In the genomic region with DNA sequence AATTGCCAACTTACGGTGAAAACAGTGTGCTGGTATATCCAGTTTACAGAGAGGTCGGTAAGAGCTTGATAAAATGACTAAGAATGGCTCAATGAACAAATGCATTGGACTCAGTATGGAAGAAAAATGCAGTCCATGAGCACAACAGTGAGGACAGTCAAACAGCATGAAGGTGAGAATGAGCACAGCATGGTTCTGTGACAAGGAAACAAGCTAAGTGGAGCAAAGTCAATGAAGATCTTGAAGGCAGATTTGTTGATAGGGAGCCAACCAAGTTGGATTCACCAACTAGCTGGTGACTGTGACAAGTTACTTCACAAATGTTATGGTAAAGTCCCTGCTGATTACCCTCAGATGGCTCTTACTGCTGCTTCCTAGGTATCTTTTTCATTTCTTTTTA, we compare ENCODE assay signal across 18 cellular contexts.
"Had no signal": no experiment of that assay in that cellular context is flagged by ENCODE, and none has a peak within 500 bp of the region (broad histone marks: within the 10 kb centered on the region; RNA-seq: fewer than 3 reads in every experiment).

No MANE protein-coding gene starts in this region.

- H3K9me3 Mint-ChIP-seq: effector memory CD8-positive, alpha-beta T cell; mesothelial cell of epicardium; natural killer cell treated with Interleukin-12 subunit alpha and Interleukin-12 subunit beta and Interleukin-15 and Interleukin-18, amount 100 ng/mL, for 72 hours; neural progenitor cell had no signal

- ATAC-seq: effector memory CD8-positive, alpha-beta T cell; left lobe of liver; natural killer cell treated with Interleukin-12 subunit alpha and Interleukin-12 subunit beta and Interleukin-15 and Interleukin-18, amount 100 ng/mL, for 72 hours; upper lobe of right lung had no signal

- H3K9me3 ChIP-seq: ovary, right atrium auricular region, sigmoid colon, suprapubic skin, tibial artery, upper lobe of right lung, vagina had no signal

- H3K36me3 Mint-ChIP-seq: natural killer cell treated with Interleukin-12 subunit alpha and Interleukin-12 subunit beta and Interleukin-15 and Interleukin-18, amount 100 ng/mL, for 72 hours had no signal

- H3K27ac Mint-ChIP-seq: mesothelial cell of epicardium; natural killer cell treated with Interleukin-12 subunit alpha and Interleukin-12 subunit beta and Interleukin-15 and Interleukin-18, amount 100 ng/mL, for 72 hours; neural progenitor cell had no signal

- H3K4me3 Mint-ChIP-seq: effector memory CD8-positive, alpha-beta T cell; mesothelial cell of epicardium; natural killer cell treated with Interleukin-12 subunit alpha and Interleukin-12 subunit beta and Interleukin-15 and Interleukin-18, amount 100 ng/mL, for 72 hours; neural progenitor cell had no signal

- H3K27me3 Mint-ChIP-seq: effector memory CD8-positive, alpha-beta T cell; natural killer cell treated with Interleukin-12 subunit alpha and Interleukin-12 subunit beta and Interleukin-15 and Interleukin-18, amount 100 ng/mL, for 72 hours had no signal

- H3K4me1 Mint-ChIP-seq: neural progenitor cell had no signal

- DNase-seq: cortex of kidney; effector memory CD8-positive, alpha-beta T cell; foreskin melanocyte; head of caudate nucleus; mammary epithelial cell; nucleus accumbens; ovary; sigmoid colon; stimulated activated naive CD4-positive, alpha-beta T cell treated with Interleukin-2 at 50 U/mL for 16 hours; tibial artery; upper lobe of right lung had no signal
